ENCODE assay signal across 1 cellular context in the genomic region with DNA sequence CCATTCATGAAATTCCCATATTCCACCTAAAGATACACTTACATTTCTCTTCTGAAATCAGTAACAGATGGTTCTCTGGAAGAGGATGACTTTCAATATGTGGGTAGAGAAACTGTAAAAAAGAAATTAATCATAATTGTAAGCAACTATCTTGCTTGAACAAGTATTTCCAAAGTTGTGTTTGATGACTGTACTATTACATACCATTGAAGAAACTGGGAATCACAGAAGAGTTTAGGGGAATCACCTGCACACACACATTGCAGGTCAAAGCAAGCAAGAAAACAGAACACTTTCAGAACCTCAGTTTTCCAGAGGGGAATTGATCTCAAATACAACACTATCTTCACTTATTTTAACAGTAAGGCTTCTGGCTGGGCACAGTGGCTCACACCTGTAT.
TF ChIP-seq lines count a peak whose summit lies in the region.

No MANE protein-coding gene starts in this region.

TF ChIP-seq in SK-N-SH, 30 proteins besides CTCF, POLR2A, EP300 and RAD21 (continued from another document):
- TF ChIP-seq TAF1 (IDR thresholded peaks at IDR 0.05; ENCODE audit: borderline replicate concordance, low read depth, low read length) = no peak
- no peak for TF ChIP-seq SIN3A (IDR thresholded peaks at IDR 0.05; ENCODE audit: borderline replicate concordance, low read depth, low read length)
- TF ChIP-seq CHD2 (IDR thresholded peaks at IDR 0.05; ENCODE audit: low read length, partially characterized antibody) = no peak
- no peak for TF ChIP-seq FOXJ3 (CRISPR knock-in tag; IDR thresholded peaks at IDR 0.05)
- no peak for TF ChIP-seq RFX5 (IDR thresholded peaks at IDR 0.05; ENCODE audit: low read length)
